Comparison of ENCODE assay signal across 17 cellular contexts in the genomic region with DNA sequence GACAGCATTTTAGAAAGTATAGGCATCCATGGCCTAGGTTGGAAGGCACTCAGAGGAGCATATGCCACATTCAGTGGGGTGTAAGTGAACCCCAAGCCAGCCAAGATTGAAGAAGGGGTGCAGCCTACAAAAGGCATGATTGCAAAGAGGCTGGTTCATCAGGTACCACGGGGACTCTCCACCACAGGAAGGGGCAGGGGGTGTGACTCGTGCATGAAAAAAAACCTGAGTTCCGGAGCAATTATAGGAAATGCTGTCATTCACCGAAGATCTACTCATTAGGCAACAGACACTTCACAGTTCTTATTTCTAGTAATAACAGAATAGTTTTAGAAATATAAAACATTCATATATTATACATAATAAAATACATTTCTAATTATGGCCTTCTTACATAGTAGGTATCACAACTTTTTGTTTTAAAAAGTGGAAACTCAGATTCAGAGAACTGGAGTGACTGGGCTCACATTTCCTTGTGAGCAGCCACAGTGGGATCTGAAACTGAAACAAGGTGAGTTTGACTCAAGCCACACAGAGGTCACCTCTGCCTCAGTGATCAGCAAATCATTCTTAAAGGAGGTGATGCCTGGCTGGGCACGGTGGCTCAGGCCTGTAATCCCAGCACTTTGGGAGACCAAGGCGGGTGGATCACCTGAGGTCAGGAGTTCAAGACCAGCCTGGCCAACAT.
DNase-seq lines count a peak whose midpoint lies in the region; ATAC-seq and TF ChIP-seq lines count a peak whose summit lies in the region.
"Had no signal": no experiment of that assay in that cellular context is flagged by ENCODE, and none has a peak within 500 bp of the region (broad histone marks: within the 10 kb centered on the region; RNA-seq: fewer than 3 reads in every experiment).

No MANE protein-coding gene starts in this region.

- H3K9me2 ChIP-seq in GM23338 (ENCODE audit: insufficient read depth): no peaks in the 10 kb centered on the region

- H3K27ac ChIP-seq in GM23338 (ENCODE audit: low read depth): no peak overlapping the region
- H3K27ac ChIP-seq: 22Rv1, neutrophil, thoracic aorta had no signal

- intact Hi-C loops in activated CD8-positive, alpha-beta T cell treated with anti-CD3 and anti-CD28 coated beads for 36 hours (cut with micrococcal nuclease): no loop called here

- no peak overlapping the region for H3K4me2 ChIP-seq in GM23338

- no peak for TF ChIP-seq CTCF in activated CD8-positive, alpha-beta T cell treated with anti-CD3 and anti-CD28 coated beads for 36 hours (IDR thresholded peaks at IDR 0.05)
- TF ChIP-seq CTCF in GM23338 (conservative IDR thresholded peaks at IDR 0.05; ENCODE audit: low read depth in 2 of 2): no peak

- H3F3A ChIP-seq in GM23338 (replicated peaks; ENCODE audit: low read depth): no peaks in the 10 kb centered on the region

- H2AFZ ChIP-seq in GM23338: no peak overlapping the region

- DNase-seq in T-helper 2 cell treated with Interferon-gamma antibody and Interleukin-4, amounts not matched to agents 5 μg/mL and 100 μg/mL, for 36 hours (ENCODE audit: low spot score): no peak
- DNase-seq in T-helper 2 cell (no peak), DMS114 treated with DMSO at 0.1 percent for 48 hours (lab: John Stamatoyannopoulos, UW; ENCODE audit: unreplicated experiment) (no peak), hepatic stellate cell (ENCODE audit: low spot score) (no peak), GM23338 (ENCODE audit: low spot score) (no peak)
- peak; percentile 65 for DNase-seq in activated CD8-positive, alpha-beta T cell treated with anti-CD3 and anti-CD28 coated beads for 36 hours
- DNase-seq: DMS 273 treated with DMSO at 0.1 percent for 48 hours; HCEC 1CT; kidney glomerular epithelial cell; MG63; stimulated activated CD4-positive, alpha-beta T cell treated with anti-CD3 and anti-CD28 coated beads, Interleukin-4, amount 100 ng/mL, for 1 hour had no signal

- H3K4me3 ChIP-seq in GM23338: no peak overlapping the region
- H3K4me3 ChIP-seq: MG63, thoracic aorta had no signal

- ATAC-seq in GM21423 (IDR thresholded peaks at IDR 0.05; ENCODE audit: unreplicated experiment): peak; percentile 92
- peak; percentile 97 for ATAC-seq in HG03060 (IDR thresholded peaks at IDR 0.05; ENCODE audit: low read depth, unreplicated experiment)
- peak; percentile 86 for ATAC-seq in activated CD8-positive, alpha-beta T cell treated with anti-CD3 and anti-CD28 coated beads for 36 hours
- no peak for ATAC-seq in GM23338

- POLR2A ChIA-PET in activated CD8-positive, alpha-beta T cell treated with anti-CD3 and anti-CD28 coated beads for 36 hours (lab: Charles Lee): no interaction called here

- H3K27me3 Mint-ChIP-seq in T-helper 2 cell treated with Interferon-gamma antibody and Interleukin-4, amounts not matched to agents 5 μg/mL and 100 μg/mL, for 36 hours (ENCODE audit: low read depth): no peaks in the 10 kb centered on the region
- H3K27me3 Mint-ChIP-seq in activated CD8-positive, alpha-beta T cell treated with anti-CD3 and anti-CD28 coated beads for 36 hours: peaks cover 4% of the 10 kb centered on the region
- H3K27me3 Mint-ChIP-seq in GM23338 (ENCODE audit: insufficient read depth, low read depth, poor library complexity): peaks cover 6% of the 10 kb centered on the region

- H4K20me1 ChIP-seq in GM23338 (replicated peaks; ENCODE audit: insufficient read depth): no peaks in the 10 kb centered on the region

- H3K27me3 ChIP-seq in GM23338 (ENCODE audit: insufficient read depth): no peaks in the 10 kb centered on the region
- H3K27me3 ChIP-seq: MG63 had no signal

- H3K79me2 ChIP-seq in GM23338 (replicated peaks; ENCODE audit: insufficient read depth): no peaks in the 10 kb centered on the region

- no peaks in the 10 kb centered on the region for H3K36me3 ChIP-seq in GM23338 (ENCODE audit: insufficient read depth)
- H3K36me3 ChIP-seq: MG63, neutrophil, thoracic aorta had no signal

- H3K27ac Mint-ChIP-seq in T-helper 2 cell treated with Interferon-gamma antibody and Interleukin-4, amounts not matched to agents 5 μg/mL and 100 μg/mL, for 36 hours: peak overlapping the region; percentile 24
- peak overlapping the region; percentile 49 for H3K27ac Mint-ChIP-seq in activated CD8-positive, alpha-beta T cell treated with anti-CD3 and anti-CD28 coated beads for 36 hours
- no peak overlapping the region for H3K27ac Mint-ChIP-seq in GM23338

- H3K36me3 Mint-ChIP-seq in T-helper 2 cell treated with Interferon-gamma antibody and Interleukin-4, amounts not matched to agents 5 μg/mL and 100 μg/mL, for 36 hours (ENCODE audit: low read depth): no peaks in the 10 kb centered on the region
- H3K36me3 Mint-ChIP-seq in activated CD8-positive, alpha-beta T cell treated with anti-CD3 and anti-CD28 coated beads for 36 hours (ENCODE audit: low read depth): no peaks in the 10 kb centered on the region
- no peaks in the 10 kb centered on the region; the same call in 2 of the 3 replicates for H3K36me3 Mint-ChIP-seq in GM23338 (ENCODE audit: low read depth)

- CTCF ChIA-PET in activated CD8-positive, alpha-beta T cell treated with anti-CD3 and anti-CD28 coated beads for 36 hours (lab: Charles Lee): no interaction called here

- H3K4me3 Mint-ChIP-seq in T-helper 2 cell treated with Interferon-gamma antibody and Interleukin-4, amounts not matched to agents 5 μg/mL and 100 μg/mL, for 36 hours: no peak overlapping the region
- H3K4me3 Mint-ChIP-seq in activated CD8-positive, alpha-beta T cell treated with anti-CD3 and anti-CD28 coated beads for 36 hours: no peak overlapping the region
- H3K4me3 Mint-ChIP-seq in GM23338: no peak overlapping the region
- H3K4me3 Mint-ChIP-seq: central memory CD8-positive, alpha-beta T cell had no signal

- H3K4me1 Mint-ChIP-seq in T-helper 2 cell treated with Interferon-gamma antibody and Interleukin-4, amounts not matched to agents 5 μg/mL and 100 μg/mL, for 36 hours (ENCODE audit: low read depth): peaks cover 1% of the 10 kb centered on the region
- H3K4me1 Mint-ChIP-seq in activated CD8-positive, alpha-beta T cell treated with anti-CD3 and anti-CD28 coated beads for 36 hours (ENCODE audit: low read depth): peaks cover 14% of the 10 kb centered on the region
- H3K4me1 Mint-ChIP-seq in GM23338: no peaks in the 10 kb centered on the region
- H3K4me1 Mint-ChIP-seq: central memory CD8-positive, alpha-beta T cell had no signal

- H3K9me3 Mint-ChIP-seq in T-helper 2 cell treated with Interferon-gamma antibody and Interleukin-4, amounts not matched to agents 5 μg/mL and 100 μg/mL, for 36 hours: no peaks in the 10 kb centered on the region
- H3K9me3 Mint-ChIP-seq in activated CD8-positive, alpha-beta T cell treated with anti-CD3 and anti-CD28 coated beads for 36 hours: no peaks in the 10 kb centered on the region
- H3K9me3 Mint-ChIP-seq in GM23338: no peaks in the 10 kb centered on the region
- H3K9me3 Mint-ChIP-seq: central memory CD8-positive, alpha-beta T cell had no signal

- no peaks in the 10 kb centered on the region for H3K4me1 ChIP-seq in GM23338 (ENCODE audit: insufficient read depth)

TF ChIP-seq in GM23338, 12 proteins besides CTCF, POLR2A, EP300 and RAD21 (continues in another document):
- no peak for TF ChIP-seq EZH2 (IDR thresholded peaks at IDR 0.05; ENCODE audit: low read depth, unreplicated experiment)
- TF ChIP-seq NANOG (IDR thresholded peaks at IDR 0.05; ENCODE audit: borderline replicate concordance): no peak
- TF ChIP-seq, protein P1, sequence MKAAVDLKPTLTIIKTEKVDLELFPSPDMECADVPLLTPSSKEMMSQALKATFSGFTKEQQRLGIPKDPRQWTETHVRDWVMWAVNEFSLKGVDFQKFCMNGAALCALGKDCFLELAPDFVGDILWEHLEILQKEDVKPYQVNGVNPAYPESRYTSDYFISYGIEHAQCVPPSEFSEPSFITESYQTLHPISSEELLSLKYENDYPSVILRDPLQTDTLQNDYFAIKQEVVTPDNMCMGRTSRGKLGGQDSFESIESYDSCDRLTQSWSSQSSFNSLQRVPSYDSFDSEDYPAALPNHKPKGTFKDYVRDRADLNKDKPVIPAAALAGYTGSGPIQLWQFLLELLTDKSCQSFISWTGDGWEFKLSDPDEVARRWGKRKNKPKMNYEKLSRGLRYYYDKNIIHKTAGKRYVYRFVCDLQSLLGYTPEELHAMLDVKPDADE (IDR thresholded peaks at IDR 0.05): no peak
- TF ChIP-seq POLR2AphosphoS5 (IDR thresholded peaks at IDR 0.05; ENCODE audit: low read depth): no peak
- TF ChIP-seq CREB1 (CRISPR knock-in tag; IDR thresholded peaks at IDR 0.05; ENCODE audit: low read depth): no peak
- no peak for TF ChIP-seq EZH2phosphoT487 (IDR thresholded peaks at IDR 0.05; ENCODE audit: unreplicated experiment)
- TF ChIP-seq STAT1 (IDR thresholded peaks at IDR 0.05; ENCODE audit: unreplicated experiment): no peak
- no peak for TF ChIP-seq ZNF331 (CRISPR knock-in tag; IDR thresholded peaks at IDR 0.05; ENCODE audit: low read depth)
- TF ChIP-seq JUNB (IDR thresholded peaks at IDR 0.05; ENCODE audit: unreplicated experiment): no peak
